ENCODE assay signal across 1 cellular context in genomic region chr13:45413826-45414312, GRCh38.
TF ChIP-seq lines count a peak whose summit lies in the region.

No MANE protein-coding gene starts in this region.

TF ChIP-seq in HepG2, 621 proteins besides CTCF, POLR2A, EP300 and RAD21:
- no peak for TF ChIP-seq HDAC2 (CRISPR knock-in tag; IDR thresholded peaks at IDR 0.05)
- TF ChIP-seq KLF11 (CRISPR knock-in tag; IDR thresholded peaks at IDR 0.05), result no peak
- TF ChIP-seq SRF (IDR thresholded peaks at IDR 0.05; ENCODE audit: low read depth, low read length), result peak; percentile 87; the same call in 1 of the 2 replicates
- TF ChIP-seq ATF7-NPFF (CRISPR knock-in tag; IDR thresholded peaks at IDR 0.05; ENCODE audit: low read depth), result no peak
- TF ChIP-seq ESRRA (CRISPR knock-in tag; IDR thresholded peaks at IDR 0.05; ENCODE audit: low read depth), result no peak
